ENCODE assay signal across 21 cellular contexts in genomic region chr10:78476156-78476555, GRCh38.
DNase-seq lines count a peak whose midpoint lies in the region; ATAC-seq and TF ChIP-seq lines count a peak whose summit lies in the region.
"Had no signal": no experiment of that assay in that cellular context is flagged by ENCODE, and none has a peak within 500 bp of the region (broad histone marks: within the 10 kb centered on the region; RNA-seq: fewer than 3 reads in every experiment).

No MANE protein-coding gene starts in this region.

- peak overlapping the region; percentile 24 for H2BK15ac ChIP-seq in neuronal stem cell (ENCODE audit: low read length)

- no peak overlapping the region for H4K8ac ChIP-seq in neuronal stem cell (ENCODE audit: low read depth, low read length)

- no peak overlapping the region for H2BK120ac ChIP-seq in neuronal stem cell (ENCODE audit: low read depth, low read length)

- no peaks in the 10 kb centered on the region for H3K36me3 ChIP-seq in esophagus muscularis mucosa
- H3K36me3 ChIP-seq in neuronal stem cell (replicated peaks in 1 of 2; ENCODE audit: control insufficient read depth in 2 of 2, insufficient read depth in 2 of 2, low read length in 2 of 2), result no peaks in the 10 kb centered on the region
- H3K36me3 ChIP-seq in gastrocnemius medialis, result no peaks in the 10 kb centered on the region
- H3K36me3 ChIP-seq: BLaER1, SJSA1 had no signal

- TF ChIP-seq CTCF in GM10266 (IDR thresholded peaks at IDR 0.05; ENCODE audit: control insufficient read depth, insufficient read depth, low read depth, missing control alignments) (no peak), esophagus muscularis mucosa (IDR thresholded peaks at IDR 0.05) (no peak), gastrocnemius medialis (IDR thresholded peaks at IDR 0.05 in 4 of 5, conservative IDR thresholded peaks at IDR 0.05 in 1 of 5) (no peak)

- DNase-seq in GM10266 (ENCODE audit: extremely low spot score) (peak; percentile 2), esophagus muscularis mucosa (ENCODE audit: extremely low spot score) (peak; percentile 91), neuronal stem cell (ENCODE audit: low spot score) (no peak), gastrocnemius medialis (no peak), AG08396 (ENCODE audit: low spot score) (no peak)
- DNase-seq: DMS153, GDM1, H7, NCI-H1105, NCI-H146, NCI-H2029, NCI-H2171, NCI-H345, OCI-M1 had no signal

- TF ChIP-seq POLR2A in esophagus muscularis mucosa (IDR thresholded peaks at IDR 0.05; ENCODE audit: low read depth) (no peak), gastrocnemius medialis (IDR thresholded peaks at IDR 0.05) (no peak)

- WGBS in esophagus muscularis mucosa, result 87% methylated on average over 8 of the region's 8 CpGs
- whole genome bisulfite sequencing in neuronal stem cell (ENCODE audit: extremely low coverage in 2 of 2, insufficient read length in 2 of 2, insufficient replicate concordance in 1 of 2), 2 donors, result no CpG with 5 or more reads among the region's 8 CpGs

- H2BK12ac ChIP-seq in neuronal stem cell (ENCODE audit: low read length), result peak overlapping the region; percentile 2

- intact Hi-C loops in esophagus muscularis mucosa (cut with DNase I), result no loop called here
- intact Hi-C loops in gastrocnemius medialis (cut with DNase I; ENCODE audit: low total_unique reads), result no loop called here

- H2BK5ac ChIP-seq in neuronal stem cell (ENCODE audit: low read length), result no peak overlapping the region

- H3K4ac ChIP-seq in neuronal stem cell (ENCODE audit: low read length), result no peak overlapping the region

- H3K9me3 ChIP-seq in esophagus muscularis mucosa (no peaks in the 10 kb centered on the region), neuronal stem cell (replicated peaks in 1 of 2; ENCODE audit: control insufficient read depth in 2 of 2, insufficient read depth in 1 of 2, low read depth in 1 of 2, low read length in 2 of 2) (no peaks in the 10 kb centered on the region), gastrocnemius medialis (no peaks in the 10 kb centered on the region)
- H3K9me3 ChIP-seq: A549, BLaER1, SJSA1 had no signal

- H3K14ac ChIP-seq in neuronal stem cell (ENCODE audit: low read length), result no peak overlapping the region

- H3K27ac ChIP-seq in esophagus muscularis mucosa (replicated peaks in 1 of 4), result no peak overlapping the region
- H3K27ac ChIP-seq in neuronal stem cell (replicated peaks; ENCODE audit: low read length), result no peak overlapping the region
- peak overlapping the region; percentile 55 for H3K27ac ChIP-seq in temporal lobe (ENCODE audit: low read depth, low read length)
- H3K27ac ChIP-seq in gastrocnemius medialis, result no peak overlapping the region
- H3K27ac ChIP-seq: A549, BLaER1, KMS-11, SJSA1 had no signal

- no peak for TF ChIP-seq EP300 in esophagus muscularis mucosa (IDR thresholded peaks at IDR 0.05)

- H3K4me3 ChIP-seq in esophagus muscularis mucosa (no peak overlapping the region), neuronal stem cell (ENCODE audit: low read length in 2 of 2) (no peak overlapping the region), gastrocnemius medialis (no peak overlapping the region)
- H3K4me3 ChIP-seq: A549, BLaER1, SJSA1 had no signal

- no peak overlapping the region for H3K9ac ChIP-seq in neuronal stem cell (ENCODE audit: low read depth, low read length, poor library complexity)
- H3K9ac ChIP-seq: BLaER1, KMS-11 had no signal

- no peak overlapping the region for H2AFZ ChIP-seq in neuronal stem cell (ENCODE audit: low read length)

- H3K4me1 ChIP-seq in esophagus muscularis mucosa, result peaks cover 0 to 21% (median 17%) of the 10 kb centered on the region in 4 donors
- peaks cover 12 to 13% of the 10 kb centered on the region in 2 donors for H3K4me1 ChIP-seq in neuronal stem cell (ENCODE audit: control insufficient read depth in 2 of 2, insufficient read depth in 1 of 2, low read depth in 1 of 2, low read length in 2 of 2)
- no peaks in the 10 kb centered on the region for H3K4me1 ChIP-seq in gastrocnemius medialis
- H3K4me1 ChIP-seq: A549, BLaER1, SJSA1 had no signal

- peak overlapping the region; percentile 59 for H3K18ac ChIP-seq in neuronal stem cell (ENCODE audit: low read length)

- no peak overlapping the region for H3K4me2 ChIP-seq in neuronal stem cell (ENCODE audit: insufficient read depth, low read length, poor library complexity, severe bottlenecking)
- H3K4me2 ChIP-seq: A549, BLaER1, KMS-11 had no signal

- in situ Hi-C loops in gastrocnemius medialis (cut with MboI; ENCODE audit: low sequenced_read_pairs in 4 of 4), result no loop called here

- no peak overlapping the region for H3K23ac ChIP-seq in neuronal stem cell (ENCODE audit: low read depth, low read length, poor library complexity)

- H3K27me3 ChIP-seq in esophagus muscularis mucosa (no peaks in the 10 kb centered on the region), neuronal stem cell (ENCODE audit: control insufficient read depth in 3 of 3, insufficient read depth in 3 of 3, low read depth in 1 of 3, low read length in 3 of 3) (no peaks in the 10 kb centered on the region), gastrocnemius medialis (no peaks in the 10 kb centered on the region)
- H3K27me3 ChIP-seq: BLaER1, SJSA1 had no signal

- ATAC-seq in gastrocnemius medialis (no peak), GM18520 (IDR thresholded peaks at IDR 0.05; ENCODE audit: unreplicated experiment) (no peak)
- ATAC-seq: A549; CD8-positive, alpha-beta T cell had no signal

- no peaks in the 10 kb centered on the region for H3K79me1 ChIP-seq in neuronal stem cell (ENCODE audit: low read depth, low read length)

- peak overlapping the region; percentile 13 for H2AK5ac ChIP-seq in neuronal stem cell (ENCODE audit: low read depth, low read length)

- H4K91ac ChIP-seq in neuronal stem cell (ENCODE audit: low read depth, low read length, poor library complexity), result no peak overlapping the region

Comparison
In these comparisons a context has a peak if more than half of its experiments do, and no peak if none do; other contexts are left out.
1. DNase-seq: peak in GM10266 (single experiment) and esophagus muscularis mucosa (single experiment); none in neuronal stem cell (single experiment), gastrocnemius medialis (0 of 2) and AG08396 (single experiment).